1 cellular context compared by ENCODE assay signal in genomic region chr10:3704565-3705360, GRCh38.
A peak's percentile ranks its signal among the peaks of the same experiment; 100 is the strongest.
TF ChIP-seq lines count a peak whose summit lies in the region.

No MANE protein-coding gene starts in this region.

TF ChIP-seq in K562, 482 proteins besides CTCF, POLR2A, EP300 and RAD21 (continued from another document):
- TF ChIP-seq, protein P1, sequence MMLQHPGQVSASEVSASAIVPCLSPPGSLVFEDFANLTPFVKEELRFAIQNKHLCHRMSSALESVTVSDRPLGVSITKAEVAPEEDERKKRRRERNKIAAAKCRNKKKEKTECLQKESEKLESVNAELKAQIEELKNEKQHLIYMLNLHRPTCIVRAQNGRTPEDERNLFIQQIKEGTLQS (IDR thresholded peaks at IDR 0.05): peak; percentile 34; the same call in 1 of the 2 replicates
- TF ChIP-seq, protein P1 (CRISPR knock-in tag; conservative IDR thresholded peaks at IDR 0.05): no peak
- TF ChIP-seq DDX20 (tag; IDR thresholded peaks at IDR 0.05; ENCODE audit: low read depth) (no peak), POLR2AphosphoS5 (IDR thresholded peaks at IDR 0.05; ENCODE audit: control insufficient read depth, insufficient read depth, low read depth, low read length) (no peak), MAFK (IDR thresholded peaks at IDR 0.05; ENCODE audit: low read length) (no peak), PHF20 (IDR thresholded peaks at IDR 0.05; ENCODE audit: partially characterized antibody) (no peak), MEF2D (tag; conservative IDR thresholded peaks at IDR 0.05; ENCODE audit: low read depth) (peak; percentile 55; the same call in 1 of the 2 replicates), HNRNPK (IDR thresholded peaks at IDR 0.05; ENCODE audit: low read depth, low read length, poor library complexity, severe bottlenecking) (no peak), NFATC3 (IDR thresholded peaks at IDR 0.05) (no peak), ZNF140 (CRISPR knock-in tag; IDR thresholded peaks at IDR 0.05) (no peak), DPF2 (IDR thresholded peaks at IDR 0.05) (no peak), NRF1 (conservative IDR thresholded peaks at IDR 0.05 in 1 of 2, IDR thresholded peaks at IDR 0.05 in 1 of 2) (no peak), ELF4 (CRISPR knock-in tag; IDR thresholded peaks at IDR 0.05) (no peak)
- TF ChIP-seq, protein P2, sequence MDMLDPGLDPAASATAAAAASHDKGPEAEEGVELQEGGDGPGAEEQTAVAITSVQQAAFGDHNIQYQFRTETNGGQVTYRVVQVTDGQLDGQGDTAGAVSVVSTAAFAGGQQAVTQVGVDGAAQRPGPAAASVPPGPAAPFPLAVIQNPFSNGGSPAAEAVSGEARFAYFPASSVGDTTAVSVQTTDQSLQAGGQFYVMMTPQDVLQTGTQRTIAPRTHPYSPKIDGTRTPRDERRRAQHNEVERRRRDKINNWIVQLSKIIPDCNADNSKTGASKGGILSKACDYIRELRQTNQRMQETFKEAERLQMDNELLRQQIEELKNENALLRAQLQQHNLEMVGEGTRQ (CRISPR knock-in tag; IDR thresholded peaks at IDR 0.05): no peak
- TF ChIP-seq, protein P3, sequence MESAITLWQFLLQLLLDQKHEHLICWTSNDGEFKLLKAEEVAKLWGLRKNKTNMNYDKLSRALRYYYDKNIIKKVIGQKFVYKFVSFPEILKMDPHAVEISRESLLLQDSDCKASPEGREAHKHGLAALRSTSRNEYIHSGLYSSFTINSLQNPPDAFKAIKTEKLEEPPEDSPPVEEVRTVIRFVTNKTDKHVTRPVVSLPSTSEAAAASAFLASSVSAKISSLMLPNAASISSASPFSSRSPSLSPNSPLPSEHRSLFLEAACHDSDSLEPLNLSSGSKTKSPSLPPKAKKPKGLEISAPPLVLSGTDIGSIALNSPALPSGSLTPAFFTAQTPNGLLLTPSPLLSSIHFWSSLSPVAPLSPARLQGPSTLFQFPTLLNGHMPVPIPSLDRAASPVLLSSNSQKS (CRISPR knock-in tag; IDR thresholded peaks at IDR 0.05): no peak
